Comparison of ENCODE assay signal across 28 cellular contexts in the genomic region with DNA sequence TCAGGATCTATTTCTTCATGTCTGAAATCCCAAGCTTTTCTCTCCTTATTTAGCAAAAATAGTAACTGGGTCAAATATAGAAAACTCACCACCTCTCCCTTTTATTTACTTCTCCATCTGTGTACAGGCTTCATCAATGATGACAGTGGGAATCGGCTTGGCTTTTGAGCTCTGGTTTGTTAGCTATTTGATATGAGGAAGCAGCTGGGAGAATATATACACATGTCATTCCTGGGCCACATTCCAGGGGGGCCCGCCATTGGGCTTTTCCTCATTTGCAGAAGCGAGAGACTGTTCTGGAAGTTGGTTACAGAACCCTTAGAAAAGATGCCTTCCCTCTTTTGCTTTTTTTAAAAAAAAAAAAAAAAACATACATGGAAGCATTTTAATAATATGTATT.
"Had no signal": no experiment of that assay in that cellular context is flagged by ENCODE, and none has a peak within 500 bp of the region (broad histone marks: within the 10 kb centered on the region; RNA-seq: fewer than 3 reads in every experiment).

No MANE protein-coding gene starts in this region.

- H3K36me3 Mint-ChIP-seq: naive B cell; naive thymus-derived CD8-positive, alpha-beta T cell; natural killer cell treated with Interleukin-12 subunit alpha and Interleukin-12 subunit beta and Interleukin-15 and Interleukin-18, amount 100 ng/mL, for 72 hours; stimulated activated effector memory CD8-positive, alpha-beta T cell treated with anti-CD3 and anti-CD28 coated beads, Interleukin-12 subunit alpha, Interleukin-12 subunit beta, amount 100 ng/mL, for 72 hours; stimulated activated naive B cell treated with anti-CD40 and anti-IgM and Interleukin-4, amounts not matched to agents 10 μg/mL and 1 μg/mL and 100 μg/mL, for 72 hours had no signal

- H3K36me3 ChIP-seq: neutrophil, pancreas, prostate gland, right atrium auricular region, right lobe of liver, sigmoid colon, stomach, thoracic aorta, thyroid gland, tibial nerve, upper lobe of left lung, vagina had no signal

- H3K4me1 ChIP-seq: pancreas, prostate gland, right atrium auricular region, right lobe of liver, sigmoid colon, stomach, thyroid gland, tibial nerve, upper lobe of left lung, vagina had no signal

- H3K4me1 Mint-ChIP-seq: naive B cell; naive thymus-derived CD8-positive, alpha-beta T cell; stimulated activated effector memory CD8-positive, alpha-beta T cell treated with anti-CD3 and anti-CD28 coated beads, Interleukin-12 subunit alpha, Interleukin-12 subunit beta, amount 100 ng/mL, for 72 hours; stimulated activated naive B cell treated with anti-CD40 and anti-IgM and Interleukin-4, amounts not matched to agents 10 μg/mL and 1 μg/mL and 100 μg/mL, for 72 hours had no signal

- H3K4me3 ChIP-seq: pancreas, prostate gland, right atrium auricular region, right lobe of liver, sigmoid colon, stomach, thoracic aorta, thyroid gland, tibial nerve, upper lobe of left lung, vagina had no signal

- H3K27me3 Mint-ChIP-seq: naive B cell; stimulated activated naive B cell treated with anti-CD40 and anti-IgM and Interleukin-4, amounts not matched to agents 10 μg/mL and 1 μg/mL and 100 μg/mL, for 72 hours; stimulated activated naive CD8-positive, alpha-beta T cell treated with anti-CD3 and anti-CD28 coated beads, Interleukin-15, Interleukin-2, amounts not matched to agents 100 ng/mL and 50 ng/mL, for 24 hours had no signal

- H3K27me3 ChIP-seq: neutrophil, pancreas, right atrium auricular region, right lobe of liver, sigmoid colon, stomach, thyroid gland, tibial nerve, upper lobe of left lung, vagina had no signal

- H3K27ac Mint-ChIP-seq: naive B cell; natural killer cell treated with Interleukin-12 subunit alpha and Interleukin-12 subunit beta and Interleukin-15 and Interleukin-18, amount 100 ng/mL, for 72 hours; stimulated activated effector memory CD8-positive, alpha-beta T cell treated with anti-CD3 and anti-CD28 coated beads, Interleukin-12 subunit alpha, Interleukin-12 subunit beta, amount 100 ng/mL, for 72 hours; stimulated activated naive B cell treated with anti-CD40 and anti-IgM and Interleukin-4, amounts not matched to agents 10 μg/mL and 1 μg/mL and 100 μg/mL, for 72 hours; stimulated activated naive CD8-positive, alpha-beta T cell treated with anti-CD3 and anti-CD28 coated beads, Interleukin-15, Interleukin-2, amounts not matched to agents 100 ng/mL and 50 ng/mL, for 24 hours had no signal

- H3K27ac ChIP-seq: neutrophil, pancreas, prostate gland, right atrium auricular region, right lobe of liver, sigmoid colon, stomach, thoracic aorta, thyroid gland, tibial nerve, upper lobe of left lung, vagina had no signal

- H3K9me3 ChIP-seq: neutrophil, pancreas, prostate gland, right atrium auricular region, right lobe of liver, sigmoid colon, stomach, thoracic aorta, thyroid gland, tibial nerve, upper lobe of left lung, vagina had no signal

- H3K4me3 Mint-ChIP-seq: naive B cell; naive thymus-derived CD8-positive, alpha-beta T cell; natural killer cell treated with Interleukin-12 subunit alpha and Interleukin-12 subunit beta and Interleukin-15 and Interleukin-18, amount 100 ng/mL, for 72 hours; neural crest cell; stimulated activated effector memory CD8-positive, alpha-beta T cell treated with anti-CD3 and anti-CD28 coated beads, Interleukin-12 subunit alpha, Interleukin-12 subunit beta, amount 100 ng/mL, for 72 hours; stimulated activated naive B cell treated with anti-CD40 and anti-IgM and Interleukin-4, amounts not matched to agents 10 μg/mL and 1 μg/mL and 100 μg/mL, for 72 hours; stimulated activated naive CD8-positive, alpha-beta T cell treated with anti-CD3 and anti-CD28 coated beads, Interleukin-15, Interleukin-2, amounts not matched to agents 100 ng/mL and 50 ng/mL, for 24 hours had no signal

- DNase-seq: naive B cell; naive thymus-derived CD8-positive, alpha-beta T cell; nucleus accumbens; pancreas; retina; right lobe of liver; sigmoid colon; small intestine; stimulated activated CD4-positive, alpha-beta T cell treated with anti-CD3 and anti-CD28 coated beads, Interleukin-15, amount 100 ng/mL, for 24 hours; stimulated activated CD4-positive, alpha-beta T cell treated with anti-CD3 and anti-CD28 coated beads, Interleukin-2, amount 100 ng/mL, for 24 hours; stimulated activated CD4-positive, alpha-beta T cell treated with anti-CD3 and anti-CD28 coated beads, Interleukin-2, amount 100 ng/mL, for 48 hours; stimulated activated CD4-positive, alpha-beta T cell treated with anti-CD3 and anti-CD28 coated beads, Interleukin-4, amount 100 ng/mL, for 24 hours; stimulated activated naive B cell treated with anti-CD40 and anti-IgM and Interleukin-4, amounts not matched to agents 10 μg/mL and 1 μg/mL and 100 μg/mL, for 72 hours; stimulated activated naive CD4-positive, alpha-beta T cell treated with Interleukin-2 at 50 U/mL for 16 hours; stomach; thyroid gland; trophoblast cell; upper lobe of left lung had no signal

- H3K9me3 Mint-ChIP-seq: naive thymus-derived CD8-positive, alpha-beta T cell; natural killer cell treated with Interleukin-12 subunit alpha and Interleukin-12 subunit beta and Interleukin-15 and Interleukin-18, amount 100 ng/mL, for 72 hours; neural crest cell; stimulated activated effector memory CD8-positive, alpha-beta T cell treated with anti-CD3 and anti-CD28 coated beads, Interleukin-12 subunit alpha, Interleukin-12 subunit beta, amount 100 ng/mL, for 72 hours; stimulated activated naive B cell treated with anti-CD40 and anti-IgM and Interleukin-4, amounts not matched to agents 10 μg/mL and 1 μg/mL and 100 μg/mL, for 72 hours; stimulated activated naive CD8-positive, alpha-beta T cell treated with anti-CD3 and anti-CD28 coated beads, Interleukin-15, Interleukin-2, amounts not matched to agents 100 ng/mL and 50 ng/mL, for 24 hours had no signal

- ATAC-seq: naive thymus-derived CD8-positive, alpha-beta T cell; natural killer cell treated with Interleukin-12 subunit alpha and Interleukin-12 subunit beta and Interleukin-15 and Interleukin-18, amount 100 ng/mL, for 72 hours; pancreas; right lobe of liver; stimulated activated effector memory CD8-positive, alpha-beta T cell treated with anti-CD3 and anti-CD28 coated beads, Interleukin-12 subunit alpha, Interleukin-12 subunit beta, amount 100 ng/mL, for 72 hours; stimulated activated naive B cell treated with anti-CD40 and anti-IgM and Interleukin-4, amounts not matched to agents 10 μg/mL and 1 μg/mL and 100 μg/mL, for 72 hours had no signal
